Comparison of ENCODE assay signal across 13 cellular contexts in genomic region chr11:2293396-2294339, GRCh38. TPM values are rescaled to one million over a fixed set of nuclear protein-coding genes. Genes with fewer than 3 reads are reported as not detected.
A peak's percentile ranks its signal among the peaks of the same experiment; 100 is the strongest.
DNase-seq lines count a peak whose midpoint lies in the region; ATAC-seq and TF ChIP-seq lines count a peak whose summit lies in the region.
"Had no signal": no experiment of that assay in that cellular context is flagged by ENCODE, and none has a peak within 500 bp of the region (broad histone marks: within the 10 kb centered on the region; RNA-seq: fewer than 3 reads in every experiment).

No MANE protein-coding gene starts in this region.

- no peaks in the 10 kb centered on the region for H3K4me1 Mint-ChIP-seq in mesothelial cell of epicardium

- DNase-seq in Right ventricle myocardium superior (peak; percentile 47), right cardiac atrium (no peak), adrenal gland (peak in 5 of 7 donors; percentile 9 to 44 (median 12)), mesothelial cell of epicardium (ENCODE audit: low spot score in 2 of 2, unreplicated experiment in 2 of 2) (peak; percentile 17 to 33), NCI-H187 treated with DMSO at 0.1 percent for 48 hours (lab: John Stamatoyannopoulos, UW) (no peak), DMS 273 treated with DMSO at 0.1 percent for 48 hours (lab: John Stamatoyannopoulos, UW) (no peak)
- DNase-seq: foreskin melanocyte, NCI-H2107, occipital lobe had no signal

- intact Hi-C loops in Right ventricle myocardium superior (cut with DNase I) (no loop called here), right cardiac atrium (cut with DNase I) (loop anchor here in 1 of 4 donors (10.0 kb wide), 1 partner anchor 221 kb away; no protein-coding TSS in a partner anchor), adrenal gland (cut with DNase I) (loop anchor here in 1 of 2 donors (10.0 kb wide), 1 partner anchor 611 kb away; a partner anchor contains a TSS)

- no peaks in the 10 kb centered on the region for H3K4me1 ChIP-seq in right cardiac atrium (ENCODE audit: control insufficient read depth, insufficient read depth, low read length)
- H3K4me1 ChIP-seq in adrenal gland (replicated peaks in 1 of 2) = no peaks in the 10 kb centered on the region

- H3K27ac Mint-ChIP-seq in mesothelial cell of epicardium = no peak overlapping the region
- H3K27ac Mint-ChIP-seq: B cell had no signal

- no peaks in the 10 kb centered on the region for H3K9me3 ChIP-seq in right cardiac atrium (ENCODE audit: control insufficient read depth, low read length)
- no peaks in the 10 kb centered on the region for H3K9me3 ChIP-seq in adrenal gland (replicated peaks in 1 of 3)

- ATAC-seq in Right ventricle myocardium superior (ENCODE audit: poor library complexity) = no peak
- no peak for ATAC-seq in right cardiac atrium
- ATAC-seq in GM19324 (IDR thresholded peaks at IDR 0.05; ENCODE audit: low FRiP score, unreplicated experiment) = no peak
- no peak for ATAC-seq in GM18520 (IDR thresholded peaks at IDR 0.05; ENCODE audit: unreplicated experiment)

- H3K27me3 Mint-ChIP-seq in mesothelial cell of epicardium (ENCODE audit: low read depth) = peaks cover 51% of the 10 kb centered on the region

- no peaks in the 10 kb centered on the region for H3K36me3 Mint-ChIP-seq in mesothelial cell of epicardium

- TF ChIP-seq CTCF in adrenal gland (IDR thresholded peaks at IDR 0.05) (peak in 1 of 6 experiments; percentile 10), mesothelial cell of epicardium (IDR thresholded peaks at IDR 0.05; ENCODE audit: unreplicated experiment) (no peak)

- H3K27me3 ChIP-seq in right cardiac atrium (ENCODE audit: control insufficient read depth, insufficient read depth) (no peaks in the 10 kb centered on the region), adrenal gland (peaks cover 4% of the 10 kb centered on the region)

- no peaks in the 10 kb centered on the region for H3K36me3 ChIP-seq in adrenal gland (replicated peaks in 1 of 2)

- no peak overlapping the region for H3K4me3 ChIP-seq in right cardiac atrium (ENCODE audit: low read length)
- H3K4me3 ChIP-seq in adrenal gland = no peak overlapping the region

- no peak for TF ChIP-seq POLR2A in adrenal gland (IDR thresholded peaks at IDR 0.05)

- no peak overlapping the region for H3K27ac ChIP-seq in right cardiac atrium (ENCODE audit: low read length)
- H3K27ac ChIP-seq in adrenal gland = no peak overlapping the region

- 82% methylated on average over 37 of the region's 37 CpGs for WGBS in right cardiac atrium
- 74 to 83% (median 80%) methylated on average over 24 to 37 of the region's 37 CpGs for WGBS in adrenal gland, 4 donors

- H3K4me3 Mint-ChIP-seq in mesothelial cell of epicardium = no peak overlapping the region
- H3K4me3 Mint-ChIP-seq: B cell had no signal

- no peaks in the 10 kb centered on the region for H3K9me3 Mint-ChIP-seq in mesothelial cell of epicardium

RNA-seq across cellular contexts. Expression of gene C11orf21, which starts 8.1 kb away (rescaled TPM):
- total RNA-seq in Right ventricle myocardium superior (43.6 TPM), right cardiac atrium (10 to 100 TPM in 3 of 4 donors, 1 to 10 TPM in 1; 3.9 to 24.2 (median 15.3) TPM), adrenal gland (under 1 TPM; 0.12 to 0.97 (median 0.32) TPM), mesothelial cell of epicardium (0.25 to 0.29 TPM (median 0.27 TPM) in 3 replicates)
- polyA plus RNA-seq in right cardiac atrium (13.4 TPM), adrenal gland (1 to 10 TPM in 1 of 3 donors, under 1 TPM in 2; 0.04 to 2.1 (median 0.64) TPM)

RNA-seq across cellular contexts. Expression of gene TSPAN32, which starts 8.1 kb away (rescaled TPM):
- total RNA-seq in Right ventricle myocardium superior = 13.9 TPM
- total RNA-seq in right cardiac atrium = 10 to 100 TPM; 11.4 to 24.0 (median 14.3) TPM
- polyA plus RNA-seq in right cardiac atrium = 11.5 TPM
- 1 to 10 TPM in 1 of 8 donors, under 1 TPM in 4, not detected in 3; 0.14 to 1.4 (median 0.60) TPM for total RNA-seq in adrenal gland
- polyA plus RNA-seq in adrenal gland = 1 to 10 TPM in 2 of 3 donors, not detected in 1; 1.7 to 7.0 TPM
- 0.94 to 1.8 TPM (median 1.2 TPM) in 3 replicates for total RNA-seq in mesothelial cell of epicardium
- total RNA-seq: occipital lobe had no signal

RNA-seq across cellular contexts. Expression of gene ASCL2, which starts 23.3 kb away (rescaled TPM):
- total RNA-seq in Right ventricle myocardium superior (0.11 TPM), right cardiac atrium (under 1 TPM in 3 of 4 donors, not detected in 1; 0.23 to 0.51 (median 0.35) TPM), adrenal gland (1 to 10 TPM in 3 of 8 donors, under 1 TPM in 4, not detected in 1; 0.39 to 2.2 (median 0.92) TPM), mesothelial cell of epicardium (0.36 to 0.58 TPM (median 0.49 TPM) in 3 replicates)
- polyA plus RNA-seq in right cardiac atrium (0.20 TPM), adrenal gland (under 1 TPM in 2 of 3 donors, not detected in 1; 0.44 to 0.88 TPM)
- total RNA-seq: T-helper 1 cell treated with Interleukin-12 subunit alpha and Interleukin-12 subunit beta and Interleukin-4 antibody, amounts not matched to agents 30 ng/mL and 1 ng/mL, for 36 hours had no signal

Comparison
In these comparisons a context has a peak if more than half of its experiments do, and no peak if none do; other contexts are left out.
1. DNase-seq: peak in Right ventricle myocardium superior (single experiment), adrenal gland (5 of 7) and mesothelial cell of epicardium (2 of 2); none in right cardiac atrium (0 of 3), NCI-H187 treated with DMSO at 0.1 percent for 48 hours (single experiment) and DMS 273 treated with DMSO at 0.1 percent for 48 hours (single experiment).